ENCODE assay signal across 8 cellular contexts in genomic region chr4:157992038-157992706, GRCh38.
DNase-seq lines count a peak whose midpoint lies in the region; ATAC-seq and TF ChIP-seq lines count a peak whose summit lies in the region.

No MANE protein-coding gene starts in this region.

- H3K36me3 Mint-ChIP-seq in CD4-positive, alpha-beta memory T cell = no peaks in the 10 kb centered on the region
- no peaks in the 10 kb centered on the region for H3K36me3 Mint-ChIP-seq in endothelial cell (ENCODE audit: low read depth, unreplicated experiment)

- H3K4me2 ChIP-seq in Loucy (ENCODE audit: low read depth, low read length, poor library complexity, severe bottlenecking) = no peak overlapping the region

- H3K9ac ChIP-seq in Loucy (ENCODE audit: low read depth, low read length, poor library complexity, severe bottlenecking) = no peak overlapping the region

- TF ChIP-seq CTCF in Loucy (conservative IDR thresholded peaks at IDR 0.05; ENCODE audit: low read length) (peak; percentile 80), endothelial cell (IDR thresholded peaks at IDR 0.05; ENCODE audit: unreplicated experiment) (peak; percentile 86)

- H3K9me2 ChIP-seq in Loucy (replicated peaks; ENCODE audit: low read depth, low read length) = no peaks in the 10 kb centered on the region

- H3K4me3 Mint-ChIP-seq in CD4-positive, alpha-beta memory T cell = peak overlapping the region in 5 of 8 donors; percentile 18 to 68 (median 45)
- no peak overlapping the region for H3K4me3 Mint-ChIP-seq in endothelial cell (ENCODE audit: unreplicated experiment)

- H3K27me3 Mint-ChIP-seq in CD4-positive, alpha-beta memory T cell = no peaks in the 10 kb centered on the region
- no peaks in the 10 kb centered on the region for H3K27me3 Mint-ChIP-seq in endothelial cell (ENCODE audit: unreplicated experiment)

- no peak overlapping the region for H2AFZ ChIP-seq in Loucy (ENCODE audit: low read length)

- CTCF ChIA-PET in CD4-positive, alpha-beta memory T cell (lab: Charles Lee; ENCODE audit: partially characterized antibody) = no interaction called here

- no peaks in the 10 kb centered on the region for H3K9me3 ChIP-seq in CD4-positive, alpha-beta memory T cell (ENCODE audit: control insufficient read depth in 1 of 2, low read length in 2 of 2)
- no peaks in the 10 kb centered on the region for H3K9me3 ChIP-seq in Loucy (ENCODE audit: insufficient read depth, low read depth, low read length)

- peaks cover 0 to 4% (median 0%) of the 10 kb centered on the region in 4 donors for H3K4me1 Mint-ChIP-seq in CD4-positive, alpha-beta memory T cell
- peaks cover 33% of the 10 kb centered on the region for H3K4me1 Mint-ChIP-seq in endothelial cell (ENCODE audit: unreplicated experiment)

- no peaks in the 10 kb centered on the region for H3F3A ChIP-seq in Loucy (ENCODE audit: low read depth)

- peak; percentile 72 for ATAC-seq in GM18868 (IDR thresholded peaks at IDR 0.05; ENCODE audit: unreplicated experiment)

- no peaks in the 10 kb centered on the region for H3K79me2 ChIP-seq in Loucy (ENCODE audit: insufficient read depth, low read length)

- H3K4me3 ChIP-seq in CD4-positive, alpha-beta memory T cell (ENCODE audit: low read length in 2 of 2) = no peak overlapping the region
- H3K4me3 ChIP-seq in Loucy (ENCODE audit: low read length, poor library complexity, severe bottlenecking) = no peak overlapping the region

- peak in 4 of 5 donors; percentile 18 to 37 (median 28) for DNase-seq in CD4-positive, alpha-beta memory T cell
- DNase-seq in SIG-M5 treated with dmso at 0.1 percent for 504 hours (lab: John Stamatoyannopoulos, UW; ENCODE audit: unreplicated experiment) (peak; percentile 79), endothelial cell (ENCODE audit: low spot score) (peak; percentile 62), middle frontal gyrus (ENCODE audit: extremely low spot score, low spot score) (peak; percentile 81), UCSD-AML1 (lab: John Stamatoyannopoulos, UW; ENCODE audit: unreplicated experiment) (no peak)
- no peak for DNase-seq in activated effector memory CD4-positive, alpha-beta T cell treated with Interleukin-2 at 50 U/mL for 16 hours

- no peaks in the 10 kb centered on the region for H3K4me1 ChIP-seq in CD4-positive, alpha-beta memory T cell (ENCODE audit: insufficient read depth, low read length)
- H3K4me1 ChIP-seq in Loucy (ENCODE audit: insufficient read depth, low read length, poor library complexity, severe bottlenecking) = no peaks in the 10 kb centered on the region

- H3K27ac ChIP-seq in CD4-positive, alpha-beta memory T cell (ENCODE audit: low read depth, low read length) = no peak overlapping the region

- intact Hi-C loops in CD4-positive, alpha-beta memory T cell (cut with micrococcal nuclease) = loop anchor here (2.0 to 5.0 kb wide), 4 partner anchors 859 to 1455 kb away; no protein-coding TSS in a partner anchor

- H3K27ac Mint-ChIP-seq in CD4-positive, alpha-beta memory T cell = peak overlapping the region in 1 of 7 donors; percentile 41
- H3K27ac Mint-ChIP-seq in endothelial cell (ENCODE audit: unreplicated experiment) = no peak overlapping the region

- H3K9me3 Mint-ChIP-seq in CD4-positive, alpha-beta memory T cell = no peaks in the 10 kb centered on the region
- no peaks in the 10 kb centered on the region for H3K9me3 Mint-ChIP-seq in endothelial cell (ENCODE audit: unreplicated experiment)

- H4K20me1 ChIP-seq in Loucy (ENCODE audit: insufficient read depth, low read length, poor library complexity, severe bottlenecking) = no peaks in the 10 kb centered on the region

- H3K27me3 ChIP-seq in CD4-positive, alpha-beta memory T cell (ENCODE audit: insufficient read depth, low read length) = no peaks in the 10 kb centered on the region
- peaks cover 6% of the 10 kb centered on the region for H3K27me3 ChIP-seq in Loucy (ENCODE audit: insufficient read depth, low read length, poor library complexity, severe bottlenecking)

- POLR2A ChIA-PET in CD4-positive, alpha-beta memory T cell (lab: Charles Lee; ENCODE audit: partially characterized antibody) = no interaction called here

- no peaks in the 10 kb centered on the region for H3K36me3 ChIP-seq in CD4-positive, alpha-beta memory T cell (ENCODE audit: insufficient read depth, low read length)
- H3K36me3 ChIP-seq in Loucy (ENCODE audit: insufficient read depth, low read length) = no peaks in the 10 kb centered on the region

Comparison
In these comparisons a context has a peak if more than half of its experiments do, and no peak if none do; other contexts are left out.
1. DNase-seq: peak in CD4-positive, alpha-beta memory T cell (4 of 5), SIG-M5 treated with dmso at 0.1 percent for 504 hours (single experiment), endothelial cell (single experiment) and middle frontal gyrus (single experiment); none in UCSD-AML1 (single experiment) and activated effector memory CD4-positive, alpha-beta T cell treated with Interleukin-2 at 50 U/mL for 16 hours (single experiment).